ENCODE assay signal across 3 cellular contexts in the genomic region with DNA sequence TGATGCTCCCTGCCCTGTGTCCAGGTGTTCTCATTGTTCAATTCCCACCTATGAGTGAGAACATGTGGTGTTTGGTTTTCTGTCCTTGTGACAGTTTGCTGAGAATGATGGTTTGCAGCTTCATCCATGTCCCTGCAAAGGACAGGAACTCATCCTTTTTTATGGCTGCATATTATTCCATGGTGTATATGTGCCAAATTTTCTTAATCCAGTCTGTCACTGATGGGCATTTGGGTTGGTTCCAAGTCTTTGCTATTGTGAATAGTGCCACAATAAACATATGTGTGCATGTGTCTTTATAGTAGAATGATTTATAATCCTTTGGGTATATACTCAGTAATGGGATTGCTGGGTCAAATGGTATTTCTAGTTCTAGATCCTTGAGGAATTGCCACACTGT.
DNase-seq lines count a peak whose midpoint lies in the region; ATAC-seq, FAIRE-seq and TF ChIP-seq lines count a peak whose summit lies in the region.
"Not testable (repeated sequence)": the region's sequence is repeated elsewhere in the genome, so short reads cannot be mapped to it uniquely, and the experiment has no call there.

No MANE protein-coding gene starts in this region.

- not testable (repeated sequence) for TF ChIP-seq RAD21 in K562 (CRISPR knock-in tag; conservative IDR thresholded peaks at IDR 0.05 in 1 of 2, IDR thresholded peaks at IDR 0.05 in 1 of 2); HepG2 (CRISPR knock-in tag; IDR thresholded peaks at IDR 0.05)

- H3K9me1 ChIP-seq in K562 (ENCODE audit: control insufficient read depth, insufficient read depth, low read length): not testable (repeated sequence)

- CTCF ChIA-PET in HEK293 (lab: Yijun Ruan, JAX) (interaction anchor here (0.6 to 1.1 kb wide), 3 partner anchors 14 to 299 kb away, joined by 3 to 4 read pairs (median 3); no protein-coding TSS in a partner anchor), K562 (lab: Yijun Ruan, JAX; ENCODE audit: low intra/inter-chr PET ratio) (interaction anchor here (0.5 to 5.9 kb wide), 2 partner anchors 84 to 295 kb away, joined by 3 to 74 read pairs; a partner anchor contains a TSS)
- CTCF ChIA-PET in HepG2 (lab: Yijun Ruan, JAX; ENCODE audit: low intra/inter-chr PET ratio, low total read pairs): not testable (repeated sequence)

- TF ChIP-seq POLR2A in K562 (conservative IDR thresholded peaks at IDR 0.05); HepG2 (IDR thresholded peaks at IDR 0.05; ENCODE audit: insufficient read depth in 1 of 2, low read depth in 2 of 2, low read length in 2 of 2): not testable (repeated sequence)

- H3K36me3 ChIP-seq in HEK293 (ENCODE audit: control insufficient read depth in 2 of 2, insufficient read depth in 1 of 2, low read length in 2 of 2): peaks cover 3 to 15% of the 10 kb centered on the region in 2 experiments
- not testable (repeated sequence) for H3K36me3 ChIP-seq in K562 (ENCODE audit: control insufficient read depth, insufficient read depth, low read length); HepG2 (replicated peaks in 1 of 2; ENCODE audit: control insufficient read depth in 1 of 2, insufficient read depth in 2 of 2, low read length in 2 of 2)

- H3K4me3 ChIP-seq in HEK293 (ENCODE audit: low read depth, low read length); K562; HepG2 (replicated peaks in 1 of 3; ENCODE audit: insufficient read depth in 1 of 3, low read depth in 2 of 3, low read length in 3 of 3): not testable (repeated sequence)

- TF ChIP-seq CTCF in HEK293 (tag by site-specific recombination; IDR thresholded peaks at IDR 0.05); K562 (IDR thresholded peaks at IDR 0.05 in 2 of 3, conservative IDR thresholded peaks at IDR 0.05 in 1 of 3; ENCODE audit: insufficient read depth in 2 of 3, low read depth in 1 of 3, low read length in 3 of 3); HepG2 (CRISPR knock-in tag; IDR thresholded peaks at IDR 0.05): not testable (repeated sequence)

- H3K27me3 ChIP-seq in K562 (ENCODE audit: control insufficient read depth in 2 of 2, insufficient read depth in 2 of 2, low read length in 2 of 2); HepG2 (ENCODE audit: control insufficient read depth in 1 of 2, insufficient read depth in 2 of 2, low read length in 2 of 2): not testable (repeated sequence)

- not testable (repeated sequence) for H3K9me3 ChIP-seq in HEK293 (ENCODE audit: control insufficient read depth, insufficient read depth, low read depth, low read length); K562 (replicated peaks; ENCODE audit: control insufficient read depth, insufficient read depth, low read depth, low read length); HepG2 (ENCODE audit: low read length)

- H3K9ac ChIP-seq in K562 (ENCODE audit: insufficient read depth in 1 of 2, low read depth in 2 of 2, low read length in 2 of 2); HepG2 (ENCODE audit: insufficient read depth, low read depth, low read length): not testable (repeated sequence)

- not testable (repeated sequence) for H3K27ac ChIP-seq in HEK293 (ENCODE audit: extremely low read depth, low read depth, low read length); K562 (ENCODE audit: extremely low read depth, low read depth, low read length); HepG2 (ENCODE audit: extremely low read length, insufficient read depth, low read length)

- not testable (repeated sequence) for H2AFZ ChIP-seq in K562 (ENCODE audit: low read depth, low read length); HepG2 (ENCODE audit: low read length)

- DNase-seq in K562 (ENCODE audit: extremely low read depth in 1 of 4, low spot score in 3 of 4); HepG2 (ENCODE audit: low spot score): not testable (repeated sequence)

- not testable (repeated sequence) for H3K4me2 ChIP-seq in K562 (ENCODE audit: insufficient read depth, low read length); HepG2 (ENCODE audit: low read depth, low read length)

- in situ Hi-C loops in K562 (cut with MboI); HepG2 (cut with HindIII; ENCODE audit: extremely low pct_ligation_motif_present, low pct_unique_long_range_greater_than_20kb): not testable (repeated sequence)

- H4K20me1 ChIP-seq in K562 (replicated peaks; ENCODE audit: control insufficient read depth, insufficient read depth, low read length); HepG2 (ENCODE audit: insufficient read depth, low read length): not testable (repeated sequence)

- not testable (repeated sequence) for BruUV-seq in K562 (replicated peaks; lab: Mats Ljungman, UMichigan); HepG2 (replicated peaks; lab: Mats Ljungman, UMichigan)

- POLR2A ChIA-PET in HEK293 (lab: Yijun Ruan, JAX): interaction anchor here (1.5 kb wide), 1 partner anchor 294 kb away, joined by 4 read pairs; a partner anchor contains a TSS
- POLR2A ChIA-PET in K562 (lab: Yijun Ruan, JAX); HepG2 (lab: Yijun Ruan, JAX): not testable (repeated sequence)

- ATAC-seq in K562, HepG2: not testable (repeated sequence)

- H3K79me2 ChIP-seq in K562 (ENCODE audit: control insufficient read depth, insufficient read depth, low read length); HepG2 (ENCODE audit: insufficient read depth, low read length): not testable (repeated sequence)

- FAIRE-seq in K562 (lab: Jason Lieb, UNC); HepG2 (lab: Jason Lieb, UNC): not testable (repeated sequence)

- TF ChIP-seq EP300 in K562 (IDR thresholded peaks at IDR 0.05; ENCODE audit: low read length); HepG2 (IDR thresholded peaks at IDR 0.05; ENCODE audit: low read depth in 2 of 2, low read length in 2 of 2); HepG2 (CRISPR knock-in tag; IDR thresholded peaks at IDR 0.05; ENCODE audit: borderline replicate concordance): not testable (repeated sequence)

- intact Hi-C loops in K562 (cut with micrococcal nuclease): not testable (repeated sequence)
- intact Hi-C loops in HepG2 (cut with micrococcal nuclease; ENCODE audit: unreplicated experiment): loop anchor here (5.0 kb wide), 2 partner anchors 82 to 102 kb away; no protein-coding TSS in a partner anchor

- H3K4me1 ChIP-seq in HEK293 (ENCODE audit: control insufficient read depth, insufficient read depth, low read length): peaks cover 23% of the 10 kb centered on the region
- not testable (repeated sequence) for H3K4me1 ChIP-seq in K562 (replicated peaks in 1 of 2; ENCODE audit: control insufficient read depth in 2 of 2, insufficient read depth in 2 of 2, low read length in 2 of 2)
- peaks cover 26% of the 10 kb centered on the region for H3K4me1 ChIP-seq in HepG2 (ENCODE audit: insufficient read depth, low read length)

TF ChIP-seq in HEK293, 187 proteins besides CTCF, POLR2A, EP300 and RAD21:
- peak; percentile 85 for TF ChIP-seq ZNF146 (tag by site-specific recombination; IDR thresholded peaks at IDR 0.05)
- TF ChIP-seq, protein P1, sequence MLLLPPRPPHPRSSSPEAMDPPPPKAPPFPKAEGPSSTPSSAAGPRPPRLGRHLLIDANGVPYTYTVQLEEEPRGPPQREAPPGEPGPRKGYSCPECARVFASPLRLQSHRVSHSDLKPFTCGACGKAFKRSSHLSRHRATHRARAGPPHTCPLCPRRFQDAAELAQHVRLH (tag by site-specific recombination; IDR thresholded peaks at IDR 0.05): peak; percentile 48; the same call in 1 of the 2 replicates
TF ChIP-seq in HEK293: peak in this region for 2; not testable (repeated sequence) for 185.

TF ChIP-seq in K562, 482 proteins besides CTCF, POLR2A, EP300 and RAD21:
- TF ChIP-seq ZNF146 (CRISPR knock-in tag; IDR thresholded peaks at IDR 0.05; ENCODE audit: unreplicated experiment): peak; percentile 67

TF ChIP-seq in HepG2, 621 proteins besides CTCF, POLR2A, EP300 and RAD21:
- 0 out of 2 replicates have a peak, but pooled peaks have one; percentile 40 for TF ChIP-seq ZMYM3 (CRISPR knock-in tag; IDR thresholded peaks at IDR 0.05)
